ENCODE assay signal across 12 cellular contexts in the genomic region with DNA sequence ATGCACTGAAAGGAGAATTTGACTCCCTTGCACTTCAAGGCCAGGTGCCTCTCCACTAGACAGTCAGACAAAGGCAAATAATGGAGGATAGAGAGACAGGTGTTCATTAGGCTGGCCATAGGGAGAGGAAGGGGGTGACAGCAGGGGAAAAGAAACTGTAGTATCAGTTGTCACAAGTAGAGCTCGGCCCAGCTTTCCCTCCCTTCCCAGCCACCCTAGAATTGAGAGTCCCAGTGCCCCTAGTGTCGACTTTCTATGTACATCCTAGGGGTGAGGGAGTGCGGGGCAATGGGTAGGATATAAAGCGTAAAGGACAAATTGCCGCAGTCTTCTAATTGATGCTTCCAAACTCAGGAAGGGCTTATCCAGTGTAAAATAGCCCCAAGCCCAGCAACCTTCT. TPM values are rescaled to one million over a fixed set of nuclear protein-coding genes. Genes with fewer than 3 reads are reported as not detected.
A peak's percentile ranks its signal among the peaks of the same experiment; 100 is the strongest.
DNase-seq lines count a peak whose midpoint lies in the region; ATAC-seq and TF ChIP-seq lines count a peak whose summit lies in the region.
"Had no signal": no experiment of that assay in that cellular context is flagged by ENCODE, and none has a peak within 500 bp of the region (broad histone marks: within the 10 kb centered on the region; RNA-seq: fewer than 3 reads in every experiment).

No MANE protein-coding gene starts in this region.

- H3K9me3 Mint-ChIP-seq in mesothelial cell of epicardium: no peaks in the 10 kb centered on the region
- H3K9me3 Mint-ChIP-seq in activated CD8-positive, alpha-beta memory T cell treated with anti-CD3 and anti-CD28 coated beads, Interleukin-2, amount 10 ng/mL, durations not matched to agents 7 days and 5 days (ENCODE audit: low read depth): no peaks in the 10 kb centered on the region
- H3K9me3 Mint-ChIP-seq in activated naive CD4-positive, alpha-beta T cell treated with anti-CD3 and anti-CD28 coated beads, Interleukin-2, amount 50 U/mL, for 72 hours: no peaks in the 10 kb centered on the region
- H3K9me3 Mint-ChIP-seq: activated naive CD8-positive, alpha-beta T cell treated with anti-CD3 and anti-CD28 coated beads, Interleukin-2, amount 50 U/mL, for 24 hours had no signal

- no peak for TF ChIP-seq CTCF in mesothelial cell of epicardium (IDR thresholded peaks at IDR 0.05; ENCODE audit: unreplicated experiment)

- peaks cover 20% of the 10 kb centered on the region for H3K4me1 Mint-ChIP-seq in mesothelial cell of epicardium
- peaks cover 2% of the 10 kb centered on the region for H3K4me1 Mint-ChIP-seq in activated CD8-positive, alpha-beta memory T cell treated with anti-CD3 and anti-CD28 coated beads, Interleukin-2, amount 10 ng/mL, durations not matched to agents 7 days and 5 days

- CTCF ChIA-PET in activated CD8-positive, alpha-beta memory T cell treated with anti-CD3 and anti-CD28 coated beads, Interleukin-2, amount 10 ng/mL, durations not matched to agents 7 days and 5 days (lab: Charles Lee): interaction anchor here (0.7 to 3.7 kb wide), 13 partner anchors 10 to 95 kb away, joined by 3 to 43 read pairs (median 5); a partner anchor contains a TSS

- H3K27ac Mint-ChIP-seq in mesothelial cell of epicardium: peak overlapping the region; percentile 17
- no peak overlapping the region for H3K27ac Mint-ChIP-seq in activated CD8-positive, alpha-beta memory T cell treated with anti-CD3 and anti-CD28 coated beads, Interleukin-2, amount 10 ng/mL, durations not matched to agents 7 days and 5 days
- H3K27ac Mint-ChIP-seq in activated naive CD4-positive, alpha-beta T cell treated with anti-CD3 and anti-CD28 coated beads, Interleukin-2, amount 50 U/mL, for 72 hours: peak overlapping the region in 1 of 2 donors; percentile 19
- H3K27ac Mint-ChIP-seq: activated naive CD8-positive, alpha-beta T cell treated with anti-CD3 and anti-CD28 coated beads, Interleukin-2, amount 50 U/mL, for 24 hours; B cell had no signal

- DNase-seq in DMS79 (lab: John Stamatoyannopoulos, UW) (peak; percentile 18), NCI-H146 treated with DMSO at 0.1 percent for 48 hours (lab: John Stamatoyannopoulos, UW; ENCODE audit: unreplicated experiment) (peak; percentile 92), NCI-H748 treated with DMSO at 0.1 percent for 48 hours (lab: John Stamatoyannopoulos, UW) (peak; percentile 14), mesothelial cell of epicardium (ENCODE audit: low spot score in 2 of 2, unreplicated experiment in 2 of 2) (no peak), NK-92 (lab: John Stamatoyannopoulos, UW; ENCODE audit: unreplicated experiment) (no peak), dedifferentiated amniotic fluid mesenchymal stem cell (ENCODE audit: extremely low spot score) (no peak)
- DNase-seq in activated CD8-positive, alpha-beta memory T cell treated with anti-CD3 and anti-CD28 coated beads, Interleukin-2, amount 10 ng/mL, durations not matched to agents 7 days and 5 days: no peak
- DNase-seq in activated naive CD4-positive, alpha-beta T cell treated with anti-CD3 and anti-CD28 coated beads, Interleukin-2, amount 50 U/mL, for 72 hours (ENCODE audit: low spot score in 2 of 2): no peak
- DNase-seq: activated naive CD8-positive, alpha-beta T cell treated with anti-CD3 and anti-CD28 coated beads, Interleukin-2, amount 50 U/mL, for 24 hours; NCI-H226; SIG-M5 had no signal

- H3K4me3 Mint-ChIP-seq in mesothelial cell of epicardium: no peak overlapping the region
- H3K4me3 Mint-ChIP-seq in activated CD8-positive, alpha-beta memory T cell treated with anti-CD3 and anti-CD28 coated beads, Interleukin-2, amount 10 ng/mL, durations not matched to agents 7 days and 5 days: no peak overlapping the region
- H3K4me3 Mint-ChIP-seq: activated naive CD8-positive, alpha-beta T cell treated with anti-CD3 and anti-CD28 coated beads, Interleukin-2, amount 50 U/mL, for 24 hours; B cell had no signal

- H3K36me3 Mint-ChIP-seq in mesothelial cell of epicardium: peaks cover 25% of the 10 kb centered on the region
- H3K36me3 Mint-ChIP-seq in activated CD8-positive, alpha-beta memory T cell treated with anti-CD3 and anti-CD28 coated beads, Interleukin-2, amount 10 ng/mL, durations not matched to agents 7 days and 5 days: peaks cover 3% of the 10 kb centered on the region
- H3K36me3 Mint-ChIP-seq in activated naive CD4-positive, alpha-beta T cell treated with anti-CD3 and anti-CD28 coated beads, Interleukin-2, amount 50 U/mL, for 72 hours: no peaks in the 10 kb centered on the region

- ATAC-seq in activated CD8-positive, alpha-beta memory T cell treated with anti-CD3 and anti-CD28 coated beads, Interleukin-2, amount 10 ng/mL, durations not matched to agents 7 days and 5 days: no peak
- ATAC-seq in activated naive CD4-positive, alpha-beta T cell treated with anti-CD3 and anti-CD28 coated beads, Interleukin-2, amount 50 U/mL, for 72 hours: no peak
- ATAC-seq: activated naive CD8-positive, alpha-beta T cell treated with anti-CD3 and anti-CD28 coated beads, Interleukin-2, amount 50 U/mL, for 24 hours had no signal

- no peaks in the 10 kb centered on the region for H3K27me3 Mint-ChIP-seq in mesothelial cell of epicardium (ENCODE audit: low read depth)
- H3K27me3 Mint-ChIP-seq in activated CD8-positive, alpha-beta memory T cell treated with anti-CD3 and anti-CD28 coated beads, Interleukin-2, amount 10 ng/mL, durations not matched to agents 7 days and 5 days: no peaks in the 10 kb centered on the region
- H3K27me3 Mint-ChIP-seq: activated naive CD8-positive, alpha-beta T cell treated with anti-CD3 and anti-CD28 coated beads, Interleukin-2, amount 50 U/mL, for 24 hours; B cell had no signal

RNA-seq across cellular contexts. Expression of a gene that starts 39.0 kb away (rescaled TPM):
- 99.4 to 107 TPM (median 105 TPM) in 3 replicates for total RNA-seq in mesothelial cell of epicardium
- 100 to 1,000 TPM; 110 to 113 TPM for total RNA-seq in activated CD8-positive, alpha-beta memory T cell treated with anti-CD3 and anti-CD28 coated beads, Interleukin-2, amount 10 ng/mL, durations not matched to agents 7 days and 5 days
- 100 to 1,000 TPM in 1 of 2 donors, 10 to 100 TPM in 1; 92.0 to 113 TPM for total RNA-seq in activated naive CD4-positive, alpha-beta T cell treated with anti-CD3 and anti-CD28 coated beads, Interleukin-2, amount 50 U/mL, for 72 hours

RNA-seq across cellular contexts. Expression of a gene that starts 54.7 kb away (rescaled TPM):
- total RNA-seq in mesothelial cell of epicardium: 361 to 391 TPM (median 387 TPM) in 3 replicates
- 100 to 1,000 TPM; 583 to 726 TPM for total RNA-seq in activated CD8-positive, alpha-beta memory T cell treated with anti-CD3 and anti-CD28 coated beads, Interleukin-2, amount 10 ng/mL, durations not matched to agents 7 days and 5 days
- total RNA-seq in activated naive CD4-positive, alpha-beta T cell treated with anti-CD3 and anti-CD28 coated beads, Interleukin-2, amount 50 U/mL, for 72 hours: 100 to 1,000 TPM; 788 to 897 TPM

Comparison
In these comparisons a context has a peak if more than half of its experiments do, and no peak if none do; other contexts are left out.
1. DNase-seq: peak in DMS79 (single experiment), NCI-H146 treated with DMSO at 0.1 percent for 48 hours (single experiment) and NCI-H748 treated with DMSO at 0.1 percent for 48 hours (single experiment); none in mesothelial cell of epicardium (0 of 2), activated CD8-positive, alpha-beta memory T cell treated with anti-CD3 and anti-CD28 coated beads, Interleukin-2, amount 10 ng/mL, durations not matched to agents 7 days and 5 days (single experiment), activated naive CD4-positive, alpha-beta T cell treated with anti-CD3 and anti-CD28 coated beads, Interleukin-2, amount 50 U/mL, for 72 hours (0 of 2), NK-92 (single experiment) and dedifferentiated amniotic fluid mesenchymal stem cell (single experiment).